In the genomic region with DNA sequence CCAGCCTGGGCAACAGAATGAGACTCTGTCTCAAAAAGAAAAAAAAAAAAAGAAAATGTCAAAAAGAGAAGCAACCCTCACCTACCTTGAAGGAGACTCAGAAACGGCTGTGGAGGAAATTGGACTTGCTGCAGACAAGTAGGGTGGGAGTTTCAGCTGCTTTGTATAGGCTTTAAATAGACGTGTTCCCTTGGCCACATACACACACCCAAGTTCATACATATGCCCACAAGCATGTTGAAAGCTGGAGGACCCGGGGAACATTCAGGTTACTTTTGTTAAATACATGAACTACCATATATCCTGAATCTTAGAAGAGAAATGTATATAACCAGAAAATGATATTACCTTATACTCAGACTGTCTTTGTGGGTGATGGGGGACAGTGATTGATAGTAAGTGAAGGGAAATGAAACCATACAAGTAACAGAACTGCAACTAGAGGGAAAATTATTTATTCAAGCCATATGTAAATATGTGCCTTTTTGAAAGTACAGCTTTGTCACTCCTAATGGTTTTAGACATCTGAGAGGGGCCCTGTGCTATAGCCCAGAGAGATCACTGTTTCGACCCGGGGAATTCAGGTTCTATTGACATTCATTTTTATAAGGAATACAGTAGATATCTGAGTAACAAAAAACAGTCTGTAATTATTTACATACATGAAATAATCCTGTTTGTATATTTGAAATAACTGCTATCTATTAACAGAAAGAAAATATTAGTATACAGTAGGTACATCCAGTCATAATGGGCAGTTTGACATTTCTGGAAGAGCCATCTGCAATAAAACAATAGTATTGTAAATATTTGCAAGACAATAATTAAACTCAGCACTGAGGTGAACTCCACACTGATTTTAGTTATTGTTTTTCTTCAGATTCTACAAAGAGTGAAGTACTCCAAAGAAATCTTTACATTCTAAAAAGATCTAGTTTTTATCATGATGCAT, we compare ENCODE assay signal across 8 cellular contexts. TPM values are rescaled to one million over a fixed set of nuclear protein-coding genes. Genes with fewer than 3 reads are reported as not detected.
DNase-seq lines count a peak whose midpoint lies in the region; ATAC-seq lines count a peak whose summit lies in the region.

No MANE protein-coding gene starts in this region.

- DNase-seq in GM19240 (ENCODE audit: insufficient read length, low spot score), result peak; percentile 39
- DNase-seq in Karpas-422, result peak; percentile 78
- DNase-seq in NCI-H345 treated with DMSO at 0.1 percent for 48 hours (lab: John Stamatoyannopoulos, UW; ENCODE audit: unreplicated experiment), result no peak
- no peak for DNase-seq in anterior cingulate cortex (lab: John Stamatoyannopoulos, UW)
- DNase-seq in effector memory CD4-positive, alpha-beta T cell, result no peak
- DNase-seq in NCI-H510A (lab: John Stamatoyannopoulos, UW), result no peak

- H3K9me3 ChIP-seq in BLaER1 (no peaks in the 10 kb centered on the region), Karpas-422 (ENCODE audit: low read length) (no peaks in the 10 kb centered on the region)
- no peaks in the 10 kb centered on the region for H3K9me3 ChIP-seq in effector memory CD4-positive, alpha-beta T cell (ENCODE audit: control insufficient read depth, low read length)

- H3K4me2 ChIP-seq in BLaER1 (peak overlapping the region; percentile 39), Karpas-422 (ENCODE audit: low read depth, low read length, poor library complexity, severe bottlenecking) (peak overlapping the region; percentile 64)

- H3K79me2 ChIP-seq in Karpas-422 (ENCODE audit: low read length), result no peaks in the 10 kb centered on the region

- H4K20me1 ChIP-seq in BLaER1, result no peaks in the 10 kb centered on the region
- no peaks in the 10 kb centered on the region for H4K20me1 ChIP-seq in Karpas-422 (ENCODE audit: insufficient read depth, low read depth, low read length)

- no peak overlapping the region for H3K9ac ChIP-seq in BLaER1
- H3K9ac ChIP-seq in Karpas-422 (ENCODE audit: low read length), result peak overlapping the region; percentile 25

- H3K9me2 ChIP-seq in Karpas-422 (replicated peaks; ENCODE audit: insufficient read depth, low read length), result no peaks in the 10 kb centered on the region

- H3K4me3 ChIP-seq in BLaER1, result no peak overlapping the region
- H3K4me3 ChIP-seq in Karpas-422 (ENCODE audit: low read length), result peak overlapping the region; percentile 36
- H3K4me3 ChIP-seq in effector memory CD4-positive, alpha-beta T cell (ENCODE audit: insufficient read depth, low read depth, low read length, poor library complexity, severe bottlenecking), result no peak overlapping the region

- H3K27ac ChIP-seq in BLaER1 (no peak overlapping the region), Karpas-422 (ENCODE audit: low read length) (peak overlapping the region; percentile 81)
- no peak overlapping the region for H3K27ac ChIP-seq in effector memory CD4-positive, alpha-beta T cell (ENCODE audit: insufficient read depth, low read length, poor library complexity, severe bottlenecking)

- H3K27me3 ChIP-seq in BLaER1 (no peaks in the 10 kb centered on the region), Karpas-422 (ENCODE audit: low read length) (no peaks in the 10 kb centered on the region)
- H3K27me3 ChIP-seq in effector memory CD4-positive, alpha-beta T cell (replicated peaks; ENCODE audit: control insufficient read depth, insufficient read depth, low read length, poor library complexity, severe bottlenecking), result no peaks in the 10 kb centered on the region

- peak; percentile 84 for ATAC-seq in HG02852 (IDR thresholded peaks at IDR 0.05; ENCODE audit: unreplicated experiment)

- H3K4me1 ChIP-seq in BLaER1 (peaks cover 26% of the 10 kb centered on the region), Karpas-422 (ENCODE audit: low read length) (peaks cover 35% of the 10 kb centered on the region)
- H3K4me1 ChIP-seq in effector memory CD4-positive, alpha-beta T cell (ENCODE audit: control insufficient read depth, insufficient read depth, low read length, poor library complexity, severe bottlenecking), result peaks cover 6% of the 10 kb centered on the region

- H3K36me3 ChIP-seq in BLaER1 (no peaks in the 10 kb centered on the region), Karpas-422 (ENCODE audit: insufficient read depth, low read length) (no peaks in the 10 kb centered on the region)
- H3K36me3 ChIP-seq in effector memory CD4-positive, alpha-beta T cell (ENCODE audit: control insufficient read depth, insufficient read depth, low read length), result no peaks in the 10 kb centered on the region

- H2AFZ ChIP-seq in Karpas-422 (ENCODE audit: low read length), result peak overlapping the region; percentile 17; the same call in 1 of the 2 replicates

RNA-seq across cellular contexts. Expression of a gene that starts 48.0 kb away (rescaled TPM):
- 82.6 and 110 TPM in 2 replicates for total RNA-seq in Karpas-422 (2014; rRNA removed; shearing (Covaris generic); ENCODE audit: low replicate concordance)

Comparison
In these comparisons a context has a peak if more than half of its experiments do, and no peak if none do; other contexts are left out.
1. DNase-seq: peak in GM19240 (single experiment) and Karpas-422 (single experiment); none in NCI-H345 treated with DMSO at 0.1 percent for 48 hours (single experiment), anterior cingulate cortex (0 of 58), effector memory CD4-positive, alpha-beta T cell (0 of 3) and NCI-H510A (single experiment).